Comparison of ENCODE assay signal across 13 cellular contexts in the genomic region with DNA sequence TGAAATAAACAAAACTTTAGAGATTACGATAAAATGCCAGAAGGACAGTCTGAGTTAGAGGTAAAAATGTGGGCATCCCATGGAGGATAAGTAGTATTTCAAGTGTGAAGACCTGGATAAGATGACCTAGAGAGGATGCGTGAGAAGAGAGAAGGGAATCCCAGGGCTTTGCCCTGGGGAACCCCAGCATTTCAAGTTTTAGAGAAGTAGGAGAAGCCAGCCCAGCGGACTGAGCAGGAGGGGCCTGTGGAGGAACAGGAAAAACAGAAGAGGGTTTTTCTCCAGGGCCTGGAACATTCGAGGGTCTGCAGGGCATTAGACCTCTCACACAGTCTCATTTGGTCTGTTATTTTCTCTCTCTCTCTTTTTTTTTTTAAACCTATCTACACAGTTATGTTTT.
"Had no signal": no experiment of that assay in that cellular context is flagged by ENCODE, and none has a peak within 500 bp of the region (broad histone marks: within the 10 kb centered on the region; RNA-seq: fewer than 3 reads in every experiment).

No MANE protein-coding gene starts in this region.

- H3K4me3 ChIP-seq: cardiac muscle cell, esophagus muscularis mucosa, gastroesophageal sphincter, heart right ventricle, left lung, prostate gland, right atrium auricular region had no signal

- H3K4me3 Mint-ChIP-seq: activated naive CD8-positive, alpha-beta T cell; dendritic cell treated with granulocyte-macrophage colony-stimulating factor and Interleukin-4, amounts not matched to agents 40 ng/mL and 50 ng/mL, for 4 days; stimulated activated naive CD8-positive, alpha-beta T cell treated with anti-CD3 and anti-CD28 coated beads, Interleukin-15, amount 100 ng/mL, for 72 hours had no signal

- ATAC-seq: gastroesophageal sphincter; heart right ventricle; left lung; stimulated activated naive CD8-positive, alpha-beta T cell treated with anti-CD3 and anti-CD28 coated beads, Interleukin-15, amount 100 ng/mL, for 72 hours had no signal

- H3K27me3 Mint-ChIP-seq: activated naive CD8-positive, alpha-beta T cell; dendritic cell treated with granulocyte-macrophage colony-stimulating factor and Interleukin-4, amounts not matched to agents 40 ng/mL and 50 ng/mL, for 4 days; stimulated activated naive CD8-positive, alpha-beta T cell treated with anti-CD3 and anti-CD28 coated beads, Interleukin-15, amount 100 ng/mL, for 72 hours had no signal

- H3K27ac ChIP-seq: cardiac muscle cell, esophagus muscularis mucosa, gastroesophageal sphincter, prostate gland, right atrium auricular region had no signal

- H3K9me3 Mint-ChIP-seq: dendritic cell treated with granulocyte-macrophage colony-stimulating factor and Interleukin-4, amounts not matched to agents 40 ng/mL and 50 ng/mL, for 4 days; stimulated activated naive CD8-positive, alpha-beta T cell treated with anti-CD3 and anti-CD28 coated beads, Interleukin-15, amount 100 ng/mL, for 72 hours had no signal

- H3K36me3 Mint-ChIP-seq: activated naive CD8-positive, alpha-beta T cell had no signal

- H3K27me3 ChIP-seq: cardiac muscle cell, esophagus muscularis mucosa, gastroesophageal sphincter, left lung, right atrium auricular region had no signal

- DNase-seq: activated gamma-delta T cell; effector memory CD4-positive, alpha-beta T cell; heart right ventricle; left lung; stimulated activated naive CD8-positive, alpha-beta T cell treated with anti-CD3 and anti-CD28 coated beads, Interleukin-15, amount 100 ng/mL, for 72 hours; T-helper 2 cell had no signal

- H3K27ac Mint-ChIP-seq: activated naive CD8-positive, alpha-beta T cell; dendritic cell treated with granulocyte-macrophage colony-stimulating factor and Interleukin-4, amounts not matched to agents 40 ng/mL and 50 ng/mL, for 4 days; stimulated activated naive CD8-positive, alpha-beta T cell treated with anti-CD3 and anti-CD28 coated beads, Interleukin-15, amount 100 ng/mL, for 72 hours had no signal
